In genomic region chr14:22551597-22551982, GRCh38 we compare ENCODE assay signal across 13 cellular contexts. TPM values are rescaled to one million over a fixed set of nuclear protein-coding genes. Genes with fewer than 3 reads are reported as not detected.
A peak's percentile ranks its signal among the peaks of the same experiment; 100 is the strongest.
DNase-seq lines count a peak whose midpoint lies in the region; ATAC-seq, FAIRE-seq and TF ChIP-seq lines count a peak whose summit lies in the region.
"Had no signal": no experiment of that assay in that cellular context is flagged by ENCODE, and none has a peak within 500 bp of the region (broad histone marks: within the 10 kb centered on the region; RNA-seq: fewer than 3 reads in every experiment).

No MANE protein-coding gene starts in this region.

- H3K4me3 Mint-ChIP-seq in activated CD4-positive, alpha-beta memory T cell treated with anti-CD3 and anti-CD28 coated beads, Interleukin-2, amount 10 ng/mL, durations not matched to agents 7 days and 5 days = peak overlapping the region; percentile 69

- H3K4me3 ChIP-seq in transverse colon = no peak overlapping the region

- CTCF ChIA-PET in activated CD4-positive, alpha-beta memory T cell treated with anti-CD3 and anti-CD28 coated beads, Interleukin-2, amount 10 ng/mL, durations not matched to agents 7 days and 5 days (lab: Charles Lee) = interaction anchor here (0.8 to 7.9 kb wide), 6 partner anchors 10 to 706 kb away, joined by 3 to 55 read pairs (median 9); no protein-coding TSS in a partner anchor

- POLR2A ChIA-PET in activated CD4-positive, alpha-beta memory T cell treated with anti-CD3 and anti-CD28 coated beads, Interleukin-2, amount 10 ng/mL, durations not matched to agents 7 days and 5 days (lab: Charles Lee) = interaction anchor here (1.0 to 26.6 kb wide), 12 partner anchors 12 to 828 kb away, joined by 3 to 1110 read pairs (median 5); partner anchors contain the start of gene DAD1

- intact Hi-C loops in head of caudate nucleus (cut with DNase I) = no loop called here
- intact Hi-C loops in transverse colon (cut with DNase I; ENCODE audit: low total_unique reads) = loop anchor here (2.0 to 10.0 kb wide), 3 partner anchors 33 to 303 kb away; partner anchors contain the start of gene MRPL52

- in situ Hi-C loops in transverse colon (cut with MboI; ENCODE audit: low pct_ligation_motif_present in 1 of 4, low pct_unique_long_range_greater_than_20kb in 1 of 4, low sequenced_read_pairs in 3 of 4) = loop anchor here in 2 of 4 donors (25.0 kb wide), 2 partner anchors 164 to 311 kb away; partner anchors contain the start of gene LRP10 (in 2 of the 2)

- TF ChIP-seq CTCF in transverse colon (IDR thresholded peaks at IDR 0.05) = no peak
- TF ChIP-seq CTCF in foreskin keratinocyte (conservative IDR thresholded peaks at IDR 0.05) = no peak

- H3K36me3 Mint-ChIP-seq in activated CD4-positive, alpha-beta memory T cell treated with anti-CD3 and anti-CD28 coated beads, Interleukin-2, amount 10 ng/mL, durations not matched to agents 7 days and 5 days (ENCODE audit: low read depth) = peaks cover 79% of the 10 kb centered on the region

- H3K9me3 ChIP-seq in transverse colon = no peaks in the 10 kb centered on the region
- H3K9me3 ChIP-seq: BE2C had no signal

- peaks cover 2% of the 10 kb centered on the region for H3K27me3 Mint-ChIP-seq in activated CD4-positive, alpha-beta memory T cell treated with anti-CD3 and anti-CD28 coated beads, Interleukin-2, amount 10 ng/mL, durations not matched to agents 7 days and 5 days

- peaks cover 91% of the 10 kb centered on the region for H3K4me1 Mint-ChIP-seq in activated CD4-positive, alpha-beta memory T cell treated with anti-CD3 and anti-CD28 coated beads, Interleukin-2, amount 10 ng/mL, durations not matched to agents 7 days and 5 days

- H3K27ac ChIP-seq in transverse colon (peak overlapping the region in 3 of 4 donors; percentile 7 to 59 (median 58)), foreskin keratinocyte (no peak overlapping the region)

- no peak for ATAC-seq in foreskin keratinocyte

- H3K36me3 ChIP-seq in transverse colon = no peaks in the 10 kb centered on the region
- H3K36me3 ChIP-seq: BE2C had no signal

- TF ChIP-seq EP300 in transverse colon (IDR thresholded peaks at IDR 0.05; ENCODE audit: low read depth) = no peak

- no peaks in the 10 kb centered on the region for H3K9me3 Mint-ChIP-seq in activated CD4-positive, alpha-beta memory T cell treated with anti-CD3 and anti-CD28 coated beads, Interleukin-2, amount 10 ng/mL, durations not matched to agents 7 days and 5 days

- DNase-seq in stimulated activated CD4-positive, alpha-beta T cell treated with anti-CD3 and anti-CD28 coated beads, Interleukin-4, amount 100 ng/mL, for 24 hours = peak; percentile 33
- no peak for DNase-seq in stimulated activated CD4-positive, alpha-beta T cell treated with anti-CD3 and anti-CD28 coated beads, Interleukin-15, amount 100 ng/mL, for 24 hours
- DNase-seq in activated CD4-positive, alpha-beta memory T cell treated with anti-CD3 and anti-CD28 coated beads, Interleukin-2, amount 10 ng/mL, durations not matched to agents 7 days and 5 days = no peak
- DNase-seq in head of caudate nucleus (peak; percentile 36 to 93 (median 72)), transverse colon (no peak), SHP77 (lab: John Stamatoyannopoulos, UW) (no peak), foreskin keratinocyte (no peak), frontal cortex (ENCODE audit: low spot score in 2 of 2) (no peak)
- DNase-seq: BE2C; central memory CD4-positive, alpha-beta T cell; GOT3; stimulated activated CD4-positive, alpha-beta T cell treated with anti-CD3 and anti-CD28 coated beads, Interleukin-1b, Interleukin-23, amount 100 ng/mL, for 48 hours had no signal

- peak overlapping the region; percentile 97 for H3K27ac Mint-ChIP-seq in activated CD4-positive, alpha-beta memory T cell treated with anti-CD3 and anti-CD28 coated beads, Interleukin-2, amount 10 ng/mL, durations not matched to agents 7 days and 5 days

- TF ChIP-seq POLR2A in transverse colon (IDR thresholded peaks at IDR 0.05) = no peak

- WGBS in transverse colon (ENCODE audit: low coverage in 1 of 2), 2 donors = 17 to 46% methylated on average over 2 to 5 of the region's 5 CpGs

- peaks cover 4 to 34% (median 18%) of the 10 kb centered on the region in 4 donors for H3K4me1 ChIP-seq in transverse colon
- H3K4me1 ChIP-seq in foreskin keratinocyte = peaks cover 26% of the 10 kb centered on the region

- H3K27me3 ChIP-seq in transverse colon (no peaks in the 10 kb centered on the region), foreskin keratinocyte (no peaks in the 10 kb centered on the region)
- H3K27me3 ChIP-seq: BE2C had no signal

- FAIRE-seq in frontal cortex (lab: Jason Lieb, UNC) = no peak
- FAIRE-seq: keratinocyte had no signal

RNA-seq across cellular contexts. Expression of gene DAD1, which starts 37.4 kb away (rescaled TPM):
- total RNA-seq in activated CD4-positive, alpha-beta memory T cell treated with anti-CD3 and anti-CD28 coated beads, Interleukin-2, amount 10 ng/mL, durations not matched to agents 7 days and 5 days = 100 to 1,000 TPM; 160 to 167 TPM
- total RNA-seq in transverse colon (100 to 1,000 TPM in 3 of 4 donors, 10 to 100 TPM in 1; 31.4 to 154 (median 141) TPM), foreskin keratinocyte (211 and 266 TPM in 2 replicates), frontal cortex (89.7 TPM)
- 303 and 367 TPM in 2 replicates for polyA plus RNA-seq in foreskin keratinocyte

RNA-seq across cellular contexts. Expression of gene ABHD4, which starts 46.5 kb away (rescaled TPM):
- total RNA-seq in activated CD4-positive, alpha-beta memory T cell treated with anti-CD3 and anti-CD28 coated beads, Interleukin-2, amount 10 ng/mL, durations not matched to agents 7 days and 5 days = 10 to 100 TPM; 16.7 to 20.7 TPM
- total RNA-seq in transverse colon (10 to 100 TPM; 17.5 to 41.1 (median 23.1) TPM), foreskin keratinocyte (7.4 and 8.2 TPM in 2 replicates), frontal cortex (2.4 TPM)
- polyA plus RNA-seq in foreskin keratinocyte = 12.7 and 12.8 TPM in 2 replicates

Comparison
In these comparisons a context has a peak if more than half of its experiments do, and no peak if none do; other contexts are left out.
1. DNase-seq: peak in stimulated activated CD4-positive, alpha-beta T cell treated with anti-CD3 and anti-CD28 coated beads, Interleukin-4, amount 100 ng/mL, for 24 hours (single experiment) and head of caudate nucleus (42 of 42); none in stimulated activated CD4-positive, alpha-beta T cell treated with anti-CD3 and anti-CD28 coated beads, Interleukin-15, amount 100 ng/mL, for 24 hours (single experiment), activated CD4-positive, alpha-beta memory T cell treated with anti-CD3 and anti-CD28 coated beads, Interleukin-2, amount 10 ng/mL, durations not matched to agents 7 days and 5 days (single experiment), transverse colon (single experiment), SHP77 (0 of 2), foreskin keratinocyte (0 of 2) and frontal cortex (0 of 2).